ENCODE assay signal across 1 cellular context in the genomic region with DNA sequence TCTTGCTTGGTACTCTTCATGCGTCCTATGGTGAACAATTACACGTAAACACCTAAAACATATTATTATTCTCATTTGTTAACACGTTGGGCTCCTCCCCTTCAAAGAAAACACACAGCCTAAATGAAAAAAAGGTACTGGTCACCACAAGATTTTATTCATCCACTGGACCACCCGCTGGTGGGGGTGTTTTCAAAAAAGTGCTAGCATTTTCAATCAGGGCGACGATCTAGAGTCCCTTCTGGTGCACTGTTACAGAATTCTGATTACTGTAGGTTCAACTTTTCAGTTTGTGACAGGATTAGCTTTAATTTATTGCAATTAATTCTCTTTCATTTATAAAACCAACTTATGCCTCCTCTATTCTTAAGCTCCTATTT.
TF ChIP-seq lines count a peak whose summit lies in the region.

No MANE protein-coding gene starts in this region.

TF ChIP-seq in IMR-90, 13 proteins besides CTCF, POLR2A, EP300 and RAD21 (continued from another document):
- TF ChIP-seq, protein P1, sequence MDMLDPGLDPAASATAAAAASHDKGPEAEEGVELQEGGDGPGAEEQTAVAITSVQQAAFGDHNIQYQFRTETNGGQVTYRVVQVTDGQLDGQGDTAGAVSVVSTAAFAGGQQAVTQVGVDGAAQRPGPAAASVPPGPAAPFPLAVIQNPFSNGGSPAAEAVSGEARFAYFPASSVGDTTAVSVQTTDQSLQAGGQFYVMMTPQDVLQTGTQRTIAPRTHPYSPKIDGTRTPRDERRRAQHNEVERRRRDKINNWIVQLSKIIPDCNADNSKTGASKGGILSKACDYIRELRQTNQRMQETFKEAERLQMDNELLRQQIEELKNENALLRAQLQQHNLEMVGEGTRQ (IDR thresholded peaks at IDR 0.05; ENCODE audit: low read depth, low read length), result no peak
- no peak for TF ChIP-seq MXI1 (IDR thresholded peaks at IDR 0.05; ENCODE audit: borderline replicate concordance, low read depth, low read length)
- no peak for TF ChIP-seq BHLHE40 (IDR thresholded peaks at IDR 0.05; ENCODE audit: low read depth, low read length)
- no peak for TF ChIP-seq FOS (IDR thresholded peaks at IDR 0.05; ENCODE audit: low read depth, low read length)
- no peak for TF ChIP-seq RFX5 (IDR thresholded peaks at IDR 0.05; ENCODE audit: low read depth, low read length)
